In genomic region chr2:127508621-127509034, GRCh38 we compare ENCODE assay signal across 8 cellular contexts. TPM values are rescaled to one million over a fixed set of nuclear protein-coding genes. Genes with fewer than 3 reads are reported as not detected.
DNase-seq lines count a peak whose midpoint lies in the region; ATAC-seq and TF ChIP-seq lines count a peak whose summit lies in the region.

No MANE protein-coding gene starts in this region.

- H3K4me3 Mint-ChIP-seq in CD4-positive, alpha-beta T cell = no peak overlapping the region
- H3K4me3 Mint-ChIP-seq in dendritic cell treated with granulocyte-macrophage colony-stimulating factor and Interleukin-4, amounts not matched to agents 40 ng/mL and 50 ng/mL, for 4 days = no peak overlapping the region
- no peak overlapping the region for H3K4me3 Mint-ChIP-seq in activated CD4-positive, alpha-beta memory T cell treated with anti-CD3 and anti-CD28 coated beads, Interleukin-2, amount 10 ng/mL, durations not matched to agents 7 days and 5 days

- H3K4me2 ChIP-seq in PC-3 (ENCODE audit: low read length) = peak overlapping the region; percentile 69

- no peak overlapping the region for H3K27ac ChIP-seq in CD4-positive, alpha-beta T cell (ENCODE audit: low read depth, low read length)
- H3K27ac ChIP-seq in PC-3 (ENCODE audit: low read length) (peak overlapping the region; percentile 79), lung (ENCODE audit: low read depth in 1 of 2, low read length in 1 of 2) (peak overlapping the region in 1 of 2 donors; percentile 70), upper lobe of right lung (peak overlapping the region; percentile 32), WERI-Rb-1 (no peak overlapping the region)

- no peaks in the 10 kb centered on the region for H3K9me3 Mint-ChIP-seq in CD4-positive, alpha-beta T cell
- no peaks in the 10 kb centered on the region for H3K9me3 Mint-ChIP-seq in dendritic cell treated with granulocyte-macrophage colony-stimulating factor and Interleukin-4, amounts not matched to agents 40 ng/mL and 50 ng/mL, for 4 days
- H3K9me3 Mint-ChIP-seq in activated CD4-positive, alpha-beta memory T cell treated with anti-CD3 and anti-CD28 coated beads, Interleukin-2, amount 10 ng/mL, durations not matched to agents 7 days and 5 days = no peaks in the 10 kb centered on the region

- no TSS peak for BruUV-seq in PC-3 (replicated peaks; lab: Mats Ljungman, UMichigan)

- H3K4me1 Mint-ChIP-seq in CD4-positive, alpha-beta T cell (ENCODE audit: low read depth) = peaks cover 76% of the 10 kb centered on the region
- H3K4me1 Mint-ChIP-seq in dendritic cell treated with granulocyte-macrophage colony-stimulating factor and Interleukin-4, amounts not matched to agents 40 ng/mL and 50 ng/mL, for 4 days (ENCODE audit: low read depth) = peaks cover 45% of the 10 kb centered on the region
- H3K4me1 Mint-ChIP-seq in activated CD4-positive, alpha-beta memory T cell treated with anti-CD3 and anti-CD28 coated beads, Interleukin-2, amount 10 ng/mL, durations not matched to agents 7 days and 5 days = peaks cover 43% of the 10 kb centered on the region

- DNase-seq in CD4-positive, alpha-beta T cell = no peak
- peak; percentile 100 for DNase-seq in HCEC 1CT
- DNase-seq in PC-3 = peak; percentile 99
- DNase-seq in lung (ENCODE audit: low spot score) = peak; percentile 73
- no peak for DNase-seq in upper lobe of right lung
- no peak for DNase-seq in activated CD4-positive, alpha-beta memory T cell treated with anti-CD3 and anti-CD28 coated beads, Interleukin-2, amount 10 ng/mL, durations not matched to agents 7 days and 5 days
- DNase-seq in WERI-Rb-1 = no peak

- POLR2A ChIA-PET in CD4-positive, alpha-beta T cell (lab: Charles Lee) = interaction anchor here (1.7 kb wide), 1 partner anchor 18 kb away, joined by 7 read pairs; the partner anchor contains the start of gene IWS1
- POLR2A ChIA-PET in PC-3 (lab: Charles Lee; ENCODE audit: unreplicated experiment) = interaction anchor here (0.5 to 0.8 kb wide), 3 partner anchors 10 to 130 kb away, joined by 3 to 6 read pairs (median 3); partner anchors contain the start of gene IWS1
- POLR2A ChIA-PET in activated CD4-positive, alpha-beta memory T cell treated with anti-CD3 and anti-CD28 coated beads, Interleukin-2, amount 10 ng/mL, durations not matched to agents 7 days and 5 days (lab: Charles Lee) = no interaction called here

- H3K27me3 Mint-ChIP-seq in CD4-positive, alpha-beta T cell = no peaks in the 10 kb centered on the region
- no peaks in the 10 kb centered on the region for H3K27me3 Mint-ChIP-seq in dendritic cell treated with granulocyte-macrophage colony-stimulating factor and Interleukin-4, amounts not matched to agents 40 ng/mL and 50 ng/mL, for 4 days
- H3K27me3 Mint-ChIP-seq in activated CD4-positive, alpha-beta memory T cell treated with anti-CD3 and anti-CD28 coated beads, Interleukin-2, amount 10 ng/mL, durations not matched to agents 7 days and 5 days = no peaks in the 10 kb centered on the region

- intact Hi-C loops in CD4-positive, alpha-beta T cell (cut with DNase I, micrococcal nuclease) = no loop called here
- intact Hi-C loops in PC-3 (cut with micrococcal nuclease) = loop anchor here (1.0 kb wide), 3 partner anchors 18 to 141 kb away; partner anchors contain the start of gene IWS1
- intact Hi-C loops in dendritic cell treated with granulocyte-macrophage colony-stimulating factor and Interleukin-4, amounts not matched to agents 40 ng/mL and 50 ng/mL, for 4 days (cut with micrococcal nuclease) = no loop called here
- intact Hi-C loops in upper lobe of right lung (cut with DNase I) = no loop called here

- no peaks in the 10 kb centered on the region for H3K9me3 ChIP-seq in CD4-positive, alpha-beta T cell (ENCODE audit: control insufficient read depth, low read length)
- H3K9me3 ChIP-seq in PC-3 (ENCODE audit: low read length) = no peaks in the 10 kb centered on the region
- H3K9me3 ChIP-seq in lung (ENCODE audit: control insufficient read depth in 2 of 2, insufficient read depth in 1 of 2, low read length in 1 of 2) = no peaks in the 10 kb centered on the region
- no peaks in the 10 kb centered on the region for H3K9me3 ChIP-seq in upper lobe of right lung
- no peaks in the 10 kb centered on the region for H3K9me3 ChIP-seq in WERI-Rb-1 (ENCODE audit: severe bottlenecking)

- no peaks in the 10 kb centered on the region for H3K9me2 ChIP-seq in PC-3 (replicated peaks; ENCODE audit: low read length)

- no peaks in the 10 kb centered on the region for H3K27me3 ChIP-seq in CD4-positive, alpha-beta T cell (ENCODE audit: control insufficient read depth, insufficient read depth, low read length)
- no peaks in the 10 kb centered on the region for H3K27me3 ChIP-seq in PC-3 (ENCODE audit: low read length)
- no peaks in the 10 kb centered on the region for H3K27me3 ChIP-seq in lung (ENCODE audit: control insufficient read depth, insufficient read depth)
- no peaks in the 10 kb centered on the region for H3K27me3 ChIP-seq in upper lobe of right lung
- H3K27me3 ChIP-seq in WERI-Rb-1 (ENCODE audit: insufficient read depth, low read depth, severe bottlenecking) = no peaks in the 10 kb centered on the region

- H2AFZ ChIP-seq in PC-3 (ENCODE audit: low read length) = no peak overlapping the region

- peaks cover 6% of the 10 kb centered on the region for H3F3A ChIP-seq in PC-3 (ENCODE audit: low read length, unreplicated experiment)

- H3K9ac ChIP-seq in PC-3 (ENCODE audit: low read length) = no peak overlapping the region

- 9 to 13% methylated on average over 3 of the region's 3 CpGs for WGBS in lung, 2 donors

- peaks cover 96% of the 10 kb centered on the region for H3K79me2 ChIP-seq in PC-3 (ENCODE audit: low read length)

- peaks cover 23% of the 10 kb centered on the region for H4K20me1 ChIP-seq in PC-3 (ENCODE audit: low read length)

- H3K4me3 ChIP-seq in PC-3 (ENCODE audit: low read length) (peak overlapping the region; percentile 31; the same call in 1 of the 2 replicates), lung (no peak overlapping the region), upper lobe of right lung (no peak overlapping the region), WERI-Rb-1 (ENCODE audit: low read depth, low read length) (no peak overlapping the region)

- no peak for TF ChIP-seq CTCF in CD4-positive, alpha-beta T cell (IDR thresholded peaks at IDR 0.05)
- TF ChIP-seq CTCF in PC-3 (conservative IDR thresholded peaks at IDR 0.05; ENCODE audit: low read depth, low read length) (no peak), lung (IDR thresholded peaks at IDR 0.05; ENCODE audit: control extremely low read depth, extremely low read depth) (no peak), upper lobe of right lung (IDR thresholded peaks at IDR 0.05) (no peak), WERI-Rb-1 (IDR thresholded peaks at IDR 0.05; ENCODE audit: low read depth, low read length) (no peak)

- H3K36me3 ChIP-seq in PC-3 (ENCODE audit: low read depth, low read length) = peaks cover 43% of the 10 kb centered on the region
- peaks cover 9 to 10% of the 10 kb centered on the region in 2 donors for H3K36me3 ChIP-seq in lung (ENCODE audit: control insufficient read depth in 2 of 2, insufficient read depth in 2 of 2, low read length in 2 of 2)
- H3K36me3 ChIP-seq in upper lobe of right lung = peaks cover 19% of the 10 kb centered on the region
- H3K36me3 ChIP-seq in WERI-Rb-1 = peaks cover 40% of the 10 kb centered on the region

- peaks cover 78% of the 10 kb centered on the region for H3K36me3 Mint-ChIP-seq in CD4-positive, alpha-beta T cell (ENCODE audit: low read depth)
- H3K36me3 Mint-ChIP-seq in dendritic cell treated with granulocyte-macrophage colony-stimulating factor and Interleukin-4, amounts not matched to agents 40 ng/mL and 50 ng/mL, for 4 days (ENCODE audit: low read depth) = peaks cover 42% of the 10 kb centered on the region
- peaks cover 65% of the 10 kb centered on the region for H3K36me3 Mint-ChIP-seq in activated CD4-positive, alpha-beta memory T cell treated with anti-CD3 and anti-CD28 coated beads, Interleukin-2, amount 10 ng/mL, durations not matched to agents 7 days and 5 days (ENCODE audit: low read depth)

- H3K4me1 ChIP-seq in PC-3 (ENCODE audit: insufficient read depth, low read length) (peaks cover 42% of the 10 kb centered on the region), lung (ENCODE audit: control insufficient read depth in 2 of 2, insufficient read depth in 2 of 2, low read length in 2 of 2) (peaks cover 5 to 25% of the 10 kb centered on the region in 2 donors), upper lobe of right lung (peaks cover 37% of the 10 kb centered on the region)

- CTCF ChIA-PET in CD4-positive, alpha-beta T cell (lab: Charles Lee) = no interaction called here
- CTCF ChIA-PET in PC-3 (lab: Charles Lee) = interaction anchor here (0.9 kb wide), 1 partner anchor 83 kb away, joined by 3 read pairs; no protein-coding TSS in a partner anchor
- CTCF ChIA-PET in activated CD4-positive, alpha-beta memory T cell treated with anti-CD3 and anti-CD28 coated beads, Interleukin-2, amount 10 ng/mL, durations not matched to agents 7 days and 5 days (lab: Charles Lee) = interaction anchor here (1.2 to 1.7 kb wide), 2 partner anchors 30 to 141 kb away, joined by 3 read pairs; no protein-coding TSS in a partner anchor

- no peak for ATAC-seq in CD4-positive, alpha-beta T cell (ENCODE audit: poor library complexity)
- ATAC-seq in PC-3 (peak; percentile 95), lung (ENCODE audit: insufficient read depth, low FRiP score) (peak; percentile 88), upper lobe of right lung (peak; percentile 92)

- H3K27ac Mint-ChIP-seq in CD4-positive, alpha-beta T cell = peak overlapping the region; percentile 8
- peak overlapping the region; percentile 51 for H3K27ac Mint-ChIP-seq in dendritic cell treated with granulocyte-macrophage colony-stimulating factor and Interleukin-4, amounts not matched to agents 40 ng/mL and 50 ng/mL, for 4 days
- no peak overlapping the region for H3K27ac Mint-ChIP-seq in activated CD4-positive, alpha-beta memory T cell treated with anti-CD3 and anti-CD28 coated beads, Interleukin-2, amount 10 ng/mL, durations not matched to agents 7 days and 5 days

RNA-seq across cellular contexts. Expression of gene IWS1, which starts 17.7 kb away (rescaled TPM):
- 10 to 100 TPM; 24.9 to 26.0 TPM for total RNA-seq in CD4-positive, alpha-beta T cell
- total RNA-seq in PC-3 (2014; rRNA removed) (51.4 and 63.6 TPM in 2 replicates), lung (10 to 100 TPM; 35.6 to 64.5 TPM), upper lobe of right lung (39.3 TPM)
- 10 to 100 TPM; 20.3 to 29.6 TPM for polyA plus RNA-seq in lung
- 10 to 100 TPM; 40.8 to 43.3 TPM for total RNA-seq in activated CD4-positive, alpha-beta memory T cell treated with anti-CD3 and anti-CD28 coated beads, Interleukin-2, amount 10 ng/mL, durations not matched to agents 7 days and 5 days

RNA-seq across cellular contexts. Expression of gene MYO7B, which starts 26.9 kb away (rescaled TPM):
- under 1 TPM; 0.05 to 0.14 TPM for total RNA-seq in CD4-positive, alpha-beta T cell
- total RNA-seq in PC-3 (2014; rRNA removed) (28.0 and 37.8 TPM in 2 replicates), lung (1 to 10 TPM in 1 of 2 donors, under 1 TPM in 1; 0.51 to 4.7 TPM), upper lobe of right lung (2.2 TPM)
- 1 to 10 TPM; 1.6 to 2.2 TPM for polyA plus RNA-seq in lung
- under 1 TPM; 0.13 to 0.18 TPM for total RNA-seq in activated CD4-positive, alpha-beta memory T cell treated with anti-CD3 and anti-CD28 coated beads, Interleukin-2, amount 10 ng/mL, durations not matched to agents 7 days and 5 days

Comparison
In these comparisons a context has a peak if more than half of its experiments do, and no peak if none do; other contexts are left out.
1. DNase-seq: peak in HCEC 1CT (single experiment), PC-3 (single experiment) and lung (single experiment); none in CD4-positive, alpha-beta T cell (0 of 10), upper lobe of right lung (single experiment), activated CD4-positive, alpha-beta memory T cell treated with anti-CD3 and anti-CD28 coated beads, Interleukin-2, amount 10 ng/mL, durations not matched to agents 7 days and 5 days (single experiment) and WERI-Rb-1 (single experiment).
2. H3K27ac ChIP-seq: peak in PC-3 (single experiment) and upper lobe of right lung (single experiment); none in CD4-positive, alpha-beta T cell (single experiment) and WERI-Rb-1 (single experiment).